ENCODE assay signal across 25 cellular contexts in genomic region chr12:93524386-93525133, GRCh38.
"Had no signal": no experiment of that assay in that cellular context is flagged by ENCODE, and none has a peak within 500 bp of the region (broad histone marks: within the 10 kb centered on the region; RNA-seq: fewer than 3 reads in every experiment).

No MANE protein-coding gene starts in this region.

- ATAC-seq: activated naive CD4-positive, alpha-beta T cell treated with anti-CD3 and anti-CD28 coated beads, Interleukin-2, amount 50 U/mL, for 72 hours; activated T-cell treated with anti-CD3 and anti-CD28 coated beads, Interleukin-2, amount 50 U/mL, for 72 hours; gastroesophageal sphincter; left cardiac atrium; natural killer cell; stimulated activated naive B cell treated with anti-CD40 and anti-IgM and Interleukin-4, amounts not matched to agents 10 μg/mL and 1 μg/mL and 100 μg/mL, for 72 hours had no signal

- H3K27ac ChIP-seq: colonic mucosa, gastroesophageal sphincter, hepatocyte, neural progenitor cell, parathyroid adenoma, right atrium auricular region, tibial nerve, VCaP had no signal

- H3K27ac Mint-ChIP-seq: activated naive CD4-positive, alpha-beta T cell treated with anti-CD3 and anti-CD28 coated beads, Interleukin-2, amount 50 U/mL, for 72 hours; activated T-cell treated with anti-CD3 and anti-CD28 coated beads, Interleukin-2, amount 50 U/mL, for 72 hours; memory B cell; natural killer cell; neural progenitor cell; stimulated activated naive B cell treated with anti-CD40 and anti-IgM and Interleukin-4, amounts not matched to agents 10 μg/mL and 1 μg/mL and 100 μg/mL, for 72 hours had no signal

- H3K79me2 ChIP-seq: hepatocyte, parathyroid adenoma had no signal

- H3K9ac ChIP-seq: neural progenitor cell, parathyroid adenoma had no signal

- H3K4me1 Mint-ChIP-seq: memory B cell; stimulated activated naive B cell treated with anti-CD40 and anti-IgM and Interleukin-4, amounts not matched to agents 10 μg/mL and 1 μg/mL and 100 μg/mL, for 72 hours had no signal

- H3K4me2 ChIP-seq: hepatocyte, neural progenitor cell had no signal

- H3K36me3 Mint-ChIP-seq: activated naive CD4-positive, alpha-beta T cell treated with anti-CD3 and anti-CD28 coated beads, Interleukin-2, amount 50 U/mL, for 72 hours; natural killer cell; neural progenitor cell; stimulated activated naive B cell treated with anti-CD40 and anti-IgM and Interleukin-4, amounts not matched to agents 10 μg/mL and 1 μg/mL and 100 μg/mL, for 72 hours had no signal

- H3K4me3 ChIP-seq: colonic mucosa, gastroesophageal sphincter, hepatocyte, neural progenitor cell, right atrium auricular region, tibial nerve had no signal

- H2AFZ ChIP-seq: hepatocyte, neural progenitor cell, parathyroid adenoma had no signal

- H3K4me1 ChIP-seq: colonic mucosa, gastroesophageal sphincter, parathyroid adenoma, tibial nerve had no signal

- H3K9me3 ChIP-seq: colonic mucosa, gastroesophageal sphincter, right atrium auricular region, tibial nerve had no signal

- H3K36me3 ChIP-seq: colonic mucosa, gastroesophageal sphincter, neural progenitor cell, right atrium auricular region, tibial nerve had no signal

- H3K4me3 Mint-ChIP-seq: activated T-cell treated with anti-CD3 and anti-CD28 coated beads, Interleukin-2, amount 50 U/mL, for 72 hours; memory B cell; natural killer cell; neural progenitor cell; stimulated activated naive B cell treated with anti-CD40 and anti-IgM and Interleukin-4, amounts not matched to agents 10 μg/mL and 1 μg/mL and 100 μg/mL, for 72 hours had no signal

- FAIRE-seq: keratinocyte, TTC549 had no signal

- DNase-seq: activated CD4-positive, alpha-beta T cell treated with anti-CD3 and anti-CD28 coated beads for 4 hours; activated CD4-positive, alpha-beta T cell treated with anti-CD3 and anti-CD28 coated beads, Interleukin-2, amount 50 U/mL, for 4 hours; activated naive CD4-positive, alpha-beta T cell; activated T-cell treated with anti-CD3 and anti-CD28 coated beads for 4 hours; activated T-cell treated with anti-CD3 and anti-CD28 coated beads, Interleukin-2, amount 50 U/mL, for 72 hours; cerebellar nuclear complex; colonic mucosa; effector CD8-positive, alpha-beta T cell; left cardiac atrium; natural killer cell; occipital lobe; stimulated activated CD4-positive, alpha-beta T cell treated with anti-CD3 and anti-CD28 coated beads, Interleukin-15, amount 100 ng/mL, for 24 hours; stimulated activated CD4-positive, alpha-beta T cell treated with anti-CD3 and anti-CD28 coated beads, Interleukin-2, amount 100 ng/mL, for 24 hours; stimulated activated naive B cell treated with anti-CD40 and anti-IgM and Interleukin-4, amounts not matched to agents 10 μg/mL and 1 μg/mL and 100 μg/mL, for 72 hours had no signal

- H3K9me3 Mint-ChIP-seq: activated naive CD4-positive, alpha-beta T cell treated with anti-CD3 and anti-CD28 coated beads, Interleukin-2, amount 50 U/mL, for 72 hours; activated T-cell treated with anti-CD3 and anti-CD28 coated beads, Interleukin-2, amount 50 U/mL, for 72 hours; memory B cell; natural killer cell; stimulated activated naive B cell treated with anti-CD40 and anti-IgM and Interleukin-4, amounts not matched to agents 10 μg/mL and 1 μg/mL and 100 μg/mL, for 72 hours had no signal

- H3K27me3 ChIP-seq: colonic mucosa, gastroesophageal sphincter, hepatocyte, neural progenitor cell, right atrium auricular region, tibial nerve had no signal
